1 cellular context compared by ENCODE assay signal in genomic region chr1:115827452-115827851, GRCh38.
TF ChIP-seq lines count a peak whose summit lies in the region.

No MANE protein-coding gene starts in this region.

TF ChIP-seq in K562, 482 proteins besides CTCF, POLR2A, EP300 and RAD21:
- peak; percentile 57 for TF ChIP-seq ZNF512 (tag; IDR thresholded peaks at IDR 0.05)
- 0 out of 2 replicates have a peak, but pooled peaks have one; percentile 4 for TF ChIP-seq GABPA (tag; conservative IDR thresholded peaks at IDR 0.05; ENCODE audit: low read depth)
- TF ChIP-seq ARHGAP35 (IDR thresholded peaks at IDR 0.05; ENCODE audit: partially characterized antibody), result no peak
- TF ChIP-seq, protein P1, sequence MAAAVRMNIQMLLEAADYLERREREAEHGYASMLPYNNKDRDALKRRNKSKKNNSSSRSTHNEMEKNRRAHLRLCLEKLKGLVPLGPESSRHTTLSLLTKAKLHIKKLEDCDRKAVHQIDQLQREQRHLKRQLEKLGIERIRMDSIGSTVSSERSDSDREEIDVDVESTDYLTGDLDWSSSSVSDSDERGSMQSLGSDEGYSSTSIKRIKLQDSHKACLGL (CRISPR knock-in tag; IDR thresholded peaks at IDR 0.05; ENCODE audit: borderline replicate concordance, poor library complexity, severe bottlenecking), result no peak
- TF ChIP-seq ZNF584 (CRISPR knock-in tag; IDR thresholded peaks at IDR 0.05; ENCODE audit: low read depth), result no peak
- no peak for TF ChIP-seq FOXJ3 (CRISPR knock-in tag; IDR thresholded peaks at IDR 0.05)
- no peak for TF ChIP-seq TFAP4 (CRISPR knock-in tag; IDR thresholded peaks at IDR 0.05; ENCODE audit: borderline replicate concordance)
- TF ChIP-seq HNRNPK (IDR thresholded peaks at IDR 0.05; ENCODE audit: low read depth, low read length, poor library complexity, severe bottlenecking), result no peak
- TF ChIP-seq ZSCAN29 (IDR thresholded peaks at IDR 0.05), result peak; percentile 60; the same call in 1 of the 2 replicates
- TF ChIP-seq TSC22D4 (tag; IDR thresholded peaks at IDR 0.05), result no peak
- TF ChIP-seq HOXB6 (CRISPR knock-in tag; IDR thresholded peaks at IDR 0.05; ENCODE audit: borderline replicate concordance), result no peak
